Comparison of ENCODE assay signal across 1 cellular context in the genomic region with DNA sequence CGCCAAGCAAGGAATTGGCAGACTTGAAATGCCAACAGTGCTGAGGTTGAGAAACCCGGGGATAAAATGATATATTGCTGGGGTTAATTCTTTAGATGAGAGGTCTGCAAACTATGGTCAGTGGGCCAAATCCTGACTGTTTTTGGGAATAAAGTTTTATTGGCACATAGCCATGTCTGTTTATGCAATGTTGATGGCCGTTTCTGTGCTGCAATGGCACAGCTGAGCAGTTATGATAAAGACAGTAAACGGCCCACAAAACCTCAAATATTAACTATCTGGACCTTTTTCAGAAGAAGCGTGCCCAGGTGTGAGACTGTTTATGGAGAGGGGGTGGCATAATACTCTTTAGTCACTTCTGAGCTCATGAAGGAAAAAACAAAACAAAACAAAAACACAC.
TF ChIP-seq lines count a peak whose summit lies in the region.

No MANE protein-coding gene starts in this region.

TF ChIP-seq in K562, 482 proteins besides CTCF, POLR2A, EP300 and RAD21 (continued from another document and continues in another):
- TF ChIP-seq, protein P1, sequence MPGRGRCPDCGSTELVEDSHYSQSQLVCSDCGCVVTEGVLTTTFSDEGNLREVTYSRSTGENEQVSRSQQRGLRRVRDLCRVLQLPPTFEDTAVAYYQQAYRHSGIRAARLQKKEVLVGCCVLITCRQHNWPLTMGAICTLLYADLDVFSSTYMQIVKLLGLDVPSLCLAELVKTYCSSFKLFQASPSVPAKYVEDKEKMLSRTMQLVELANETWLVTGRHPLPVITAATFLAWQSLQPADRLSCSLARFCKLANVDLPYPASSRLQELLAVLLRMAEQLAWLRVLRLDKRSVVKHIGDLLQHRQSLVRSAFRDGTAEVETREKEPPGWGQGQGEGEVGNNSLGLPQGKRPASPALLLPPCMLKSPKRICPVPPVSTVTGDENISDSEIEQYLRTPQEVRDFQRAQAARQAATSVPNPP (IDR thresholded peaks at IDR 0.05; ENCODE audit: borderline replicate concordance, insufficient read depth, insufficient read length): no peak
- no peak for TF ChIP-seq RBM14 (IDR thresholded peaks at IDR 0.05; ENCODE audit: borderline replicate concordance, insufficient read depth, low read depth, low read length)
- no peak for TF ChIP-seq ARNT (IDR thresholded peaks at IDR 0.05)
- 0 out of 4 replicates have a peak, but pooled peaks of 1 of the 2 experiments have one; percentile 10 for TF ChIP-seq FOXK2 (conservative IDR thresholded peaks at IDR 0.05 in 1 of 2, IDR thresholded peaks at IDR 0.05 in 1 of 2; ENCODE audit: low read depth in 2 of 2)
- no peak for TF ChIP-seq DMBX1 (CRISPR knock-in tag; IDR thresholded peaks at IDR 0.05; ENCODE audit: borderline replicate concordance)
- TF ChIP-seq ZBTB8A (IDR thresholded peaks at IDR 0.05; ENCODE audit: partially characterized antibody): no peak
- TF ChIP-seq BHLHE40 (IDR thresholded peaks at IDR 0.05; ENCODE audit: low read length): peak; percentile 33; the same call in 1 of the 2 replicates
- no peak for TF ChIP-seq CBX3 (IDR thresholded peaks at IDR 0.05; ENCODE audit: borderline replicate concordance in 1 of 2, low read length in 2 of 2)
- no peak for TF ChIP-seq SIN3B (IDR thresholded peaks at IDR 0.05; ENCODE audit: low read depth)
- TF ChIP-seq, protein P2, sequence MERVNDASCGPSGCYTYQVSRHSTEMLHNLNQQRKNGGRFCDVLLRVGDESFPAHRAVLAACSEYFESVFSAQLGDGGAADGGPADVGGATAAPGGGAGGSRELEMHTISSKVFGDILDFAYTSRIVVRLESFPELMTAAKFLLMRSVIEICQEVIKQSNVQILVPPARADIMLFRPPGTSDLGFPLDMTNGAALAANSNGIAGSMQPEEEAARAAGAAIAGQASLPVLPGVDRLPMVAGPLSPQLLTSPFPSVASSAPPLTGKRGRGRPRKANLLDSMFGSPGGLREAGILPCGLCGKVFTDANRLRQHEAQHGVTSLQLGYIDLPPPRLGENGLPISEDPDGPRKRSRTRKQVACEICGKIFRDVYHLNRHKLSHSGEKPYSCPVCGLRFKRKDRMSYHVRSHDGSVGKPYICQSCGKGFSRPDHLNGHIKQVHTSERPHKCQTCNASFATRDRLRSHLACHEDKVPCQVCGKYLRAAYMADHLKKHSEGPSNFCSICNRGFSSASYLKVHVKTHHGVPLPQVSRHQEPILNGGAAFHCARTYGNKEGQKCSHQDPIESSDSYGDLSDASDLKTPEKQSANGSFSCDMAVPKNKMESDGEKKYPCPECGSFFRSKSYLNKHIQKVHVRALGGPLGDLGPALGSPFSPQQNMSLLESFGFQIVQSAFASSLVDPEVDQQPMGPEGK (CRISPR knock-in tag; IDR thresholded peaks at IDR 0.05; ENCODE audit: borderline replicate concordance): no peak
- TF ChIP-seq SMARCA5 (IDR thresholded peaks at IDR 0.05): no peak
- no peak for TF ChIP-seq EZH2 (IDR thresholded peaks at IDR 0.05; ENCODE audit: borderline replicate concordance, low read depth, low read length)
- no peak for TF ChIP-seq ERF (CRISPR knock-in tag; IDR thresholded peaks at IDR 0.05)
- no peak for TF ChIP-seq RHOXF2B (CRISPR knock-in tag; conservative IDR thresholded peaks at IDR 0.05)
- peak; percentile 29; the same call in 1 of the 2 replicates for TF ChIP-seq SMARCE1 (IDR thresholded peaks at IDR 0.05)
- TF ChIP-seq OTX1 (CRISPR knock-in tag; IDR thresholded peaks at IDR 0.05): no peak
- TF ChIP-seq SMARCA4 (IDR thresholded peaks at IDR 0.05): no peak; the same call in 1 of the 2 replicates
- TF ChIP-seq MED1 (CRISPR knock-in tag; IDR thresholded peaks at IDR 0.05; ENCODE audit: borderline replicate concordance): no peak
- TF ChIP-seq ZNF583 (CRISPR knock-in tag; IDR thresholded peaks at IDR 0.05): no peak
- TF ChIP-seq ZC3H4 (CRISPR knock-in tag; IDR thresholded peaks at IDR 0.05; ENCODE audit: borderline replicate concordance): no peak
- TF ChIP-seq, protein P3, sequence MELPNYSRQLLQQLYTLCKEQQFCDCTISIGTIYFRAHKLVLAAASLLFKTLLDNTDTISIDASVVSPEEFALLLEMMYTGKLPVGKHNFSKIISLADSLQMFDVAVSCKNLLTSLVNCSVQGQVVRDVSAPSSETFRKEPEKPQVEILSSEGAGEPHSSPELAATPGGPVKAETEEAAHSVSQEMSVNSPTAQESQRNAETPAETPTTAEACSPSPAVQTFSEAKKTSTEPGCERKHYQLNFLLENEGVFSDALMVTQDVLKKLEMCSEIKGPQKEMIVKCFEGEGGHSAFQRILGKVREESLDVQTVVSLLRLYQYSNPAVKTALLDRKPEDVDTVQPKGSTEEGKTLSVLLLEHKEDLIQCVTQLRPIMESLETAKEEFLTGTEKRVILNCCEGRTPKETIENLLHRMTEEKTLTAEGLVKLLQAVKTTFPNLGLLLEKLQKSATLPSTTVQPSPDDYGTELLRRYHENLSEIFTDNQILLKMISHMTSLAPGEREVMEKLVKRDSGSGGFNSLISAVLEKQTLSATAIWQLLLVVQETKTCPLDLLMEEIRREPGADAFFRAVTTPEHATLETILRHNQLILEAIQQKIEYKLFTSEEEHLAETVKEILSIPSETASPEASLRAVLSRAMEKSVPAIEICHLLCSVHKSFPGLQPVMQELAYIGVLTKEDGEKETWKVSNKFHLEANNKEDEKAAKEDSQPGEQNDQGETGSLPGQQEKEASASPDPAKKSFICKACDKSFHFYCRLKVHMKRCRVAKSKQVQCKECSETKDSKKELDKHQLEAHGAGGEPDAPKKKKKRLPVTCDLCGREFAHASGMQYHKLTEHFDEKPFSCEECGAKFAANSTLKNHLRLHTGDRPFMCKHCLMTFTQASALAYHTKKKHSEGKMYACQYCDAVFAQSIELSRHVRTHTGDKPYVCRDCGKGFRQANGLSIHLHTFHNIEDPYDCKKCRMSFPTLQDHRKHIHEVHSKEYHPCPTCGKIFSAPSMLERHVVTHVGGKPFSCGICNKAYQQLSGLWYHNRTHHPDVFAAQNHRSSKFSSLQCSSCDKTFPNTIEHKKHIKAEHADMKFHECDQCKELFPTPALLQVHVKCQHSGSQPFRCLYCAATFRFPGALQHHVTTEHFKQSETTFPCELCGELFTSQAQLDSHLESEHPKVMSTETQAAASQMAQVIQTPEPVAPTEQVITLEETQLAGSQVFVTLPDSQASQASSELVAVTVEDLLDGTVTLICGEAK (IDR thresholded peaks at IDR 0.05): peak; percentile 97
- TF ChIP-seq, protein P3 (CRISPR knock-in tag; IDR thresholded peaks at IDR 0.05): peak; percentile 82
- no peak for TF ChIP-seq SP2 (IDR thresholded peaks at IDR 0.05; ENCODE audit: extremely low read depth, low read depth, low read length, poor library complexity, severe bottlenecking)
- no peak for TF ChIP-seq HNRNPH1 (optimal IDR thresholded peaks at IDR 0.05; ENCODE audit: low read depth, low read length)
- peak; percentile 92 for TF ChIP-seq CEBPB (tag; IDR thresholded peaks at IDR 0.05)
- TF ChIP-seq TEAD1 (CRISPR knock-in tag; IDR thresholded peaks at IDR 0.05): no peak
- TF ChIP-seq NCOR1 (IDR thresholded peaks at IDR 0.05): 0 out of 2 replicates have a peak, but pooled peaks have one; percentile 31
- no peak for TF ChIP-seq L3MBTL2 (IDR thresholded peaks at IDR 0.05)
- TF ChIP-seq ZNF589 (CRISPR knock-in tag; IDR thresholded peaks at IDR 0.05; ENCODE audit: low read depth): no peak
- TF ChIP-seq TSC22D4 (tag; IDR thresholded peaks at IDR 0.05): no peak
- TF ChIP-seq, protein P4, sequence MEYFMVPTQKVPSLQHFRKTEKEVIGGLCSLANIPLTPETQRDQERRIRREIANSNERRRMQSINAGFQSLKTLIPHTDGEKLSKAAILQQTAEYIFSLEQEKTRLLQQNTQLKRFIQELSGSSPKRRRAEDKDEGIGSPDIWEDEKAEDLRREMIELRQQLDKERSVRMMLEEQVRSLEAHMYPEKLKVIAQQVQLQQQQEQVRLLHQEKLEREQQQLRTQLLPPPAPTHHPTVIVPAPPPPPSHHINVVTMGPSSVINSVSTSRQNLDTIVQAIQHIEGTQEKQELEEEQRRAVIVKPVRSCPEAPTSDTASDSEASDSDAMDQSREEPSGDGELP (CRISPR knock-in tag; IDR thresholded peaks at IDR 0.05; ENCODE audit: borderline replicate concordance): no peak
- no peak for TF ChIP-seq SIRT6 (IDR thresholded peaks at IDR 0.05; ENCODE audit: low read depth, low read length)
- TF ChIP-seq ZNF134 (CRISPR knock-in tag; conservative IDR thresholded peaks at IDR 0.05): no peak
- TF ChIP-seq POU5F1 (IDR thresholded peaks at IDR 0.05; ENCODE audit: borderline replicate concordance, low read depth, low read length, partially characterized antibody): no peak
- no peak for TF ChIP-seq ZNF224 (CRISPR knock-in tag; IDR thresholded peaks at IDR 0.05)
- no peak for TF ChIP-seq ZNF444 (CRISPR knock-in tag; IDR thresholded peaks at IDR 0.05)
- no peak for TF ChIP-seq HEY1 (CRISPR knock-in tag; IDR thresholded peaks at IDR 0.05; ENCODE audit: borderline replicate concordance)
- TF ChIP-seq RBBP5 (IDR thresholded peaks at IDR 0.05; ENCODE audit: borderline replicate concordance, insufficient read depth, low read length, poor library complexity, severe bottlenecking): no peak
- TF ChIP-seq ZNF146 (CRISPR knock-in tag; IDR thresholded peaks at IDR 0.05; ENCODE audit: unreplicated experiment): no peak
- TF ChIP-seq NFATC3 (IDR thresholded peaks at IDR 0.05): no peak
- TF ChIP-seq XRCC4 (IDR thresholded peaks at IDR 0.05; ENCODE audit: extremely low read depth, insufficient read depth, insufficient read length): no peak
- no peak for TF ChIP-seq PHF21A (IDR thresholded peaks at IDR 0.05; ENCODE audit: borderline replicate concordance, low read depth)
- peak; percentile 66 for TF ChIP-seq SMAD1 (IDR thresholded peaks at IDR 0.05; ENCODE audit: low read depth, low read length, partially characterized antibody)
- no peak for TF ChIP-seq ADNP (tag; IDR thresholded peaks at IDR 0.05)
- TF ChIP-seq FOXK1 (CRISPR knock-in tag; IDR thresholded peaks at IDR 0.05; ENCODE audit: borderline replicate concordance): no peak
- 0 out of 2 replicates have a peak, but pooled peaks have one; percentile 14 for TF ChIP-seq GABPA (tag; conservative IDR thresholded peaks at IDR 0.05; ENCODE audit: low read depth)
- no peak for TF ChIP-seq HDAC1 (IDR thresholded peaks at IDR 0.05)
- TF ChIP-seq ETS2 (tag; IDR thresholded peaks at IDR 0.05; ENCODE audit: borderline replicate concordance, poor library complexity, severe bottlenecking): no peak
- no peak for TF ChIP-seq FOXM1 (IDR thresholded peaks at IDR 0.05; ENCODE audit: low read depth)
- no peak for TF ChIP-seq FOXM1 (CRISPR knock-in tag; IDR thresholded peaks at IDR 0.05; ENCODE audit: low read depth)
- TF ChIP-seq FOSL1 (tag; conservative IDR thresholded peaks at IDR 0.05): peak; percentile 45
- TF ChIP-seq, protein P5, sequence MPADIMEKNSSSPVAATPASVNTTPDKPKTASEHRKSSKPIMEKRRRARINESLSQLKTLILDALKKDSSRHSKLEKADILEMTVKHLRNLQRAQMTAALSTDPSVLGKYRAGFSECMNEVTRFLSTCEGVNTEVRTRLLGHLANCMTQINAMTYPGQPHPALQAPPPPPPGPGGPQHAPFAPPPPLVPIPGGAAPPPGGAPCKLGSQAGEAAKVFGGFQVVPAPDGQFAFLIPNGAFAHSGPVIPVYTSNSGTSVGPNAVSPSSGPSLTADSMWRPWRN (IDR thresholded peaks at IDR 0.05; ENCODE audit: low read depth): peak; percentile 79
- peak; percentile 35; the same call in 1 of the 2 replicates for TF ChIP-seq DPF2 (IDR thresholded peaks at IDR 0.05)
- TF ChIP-seq, protein P6, sequence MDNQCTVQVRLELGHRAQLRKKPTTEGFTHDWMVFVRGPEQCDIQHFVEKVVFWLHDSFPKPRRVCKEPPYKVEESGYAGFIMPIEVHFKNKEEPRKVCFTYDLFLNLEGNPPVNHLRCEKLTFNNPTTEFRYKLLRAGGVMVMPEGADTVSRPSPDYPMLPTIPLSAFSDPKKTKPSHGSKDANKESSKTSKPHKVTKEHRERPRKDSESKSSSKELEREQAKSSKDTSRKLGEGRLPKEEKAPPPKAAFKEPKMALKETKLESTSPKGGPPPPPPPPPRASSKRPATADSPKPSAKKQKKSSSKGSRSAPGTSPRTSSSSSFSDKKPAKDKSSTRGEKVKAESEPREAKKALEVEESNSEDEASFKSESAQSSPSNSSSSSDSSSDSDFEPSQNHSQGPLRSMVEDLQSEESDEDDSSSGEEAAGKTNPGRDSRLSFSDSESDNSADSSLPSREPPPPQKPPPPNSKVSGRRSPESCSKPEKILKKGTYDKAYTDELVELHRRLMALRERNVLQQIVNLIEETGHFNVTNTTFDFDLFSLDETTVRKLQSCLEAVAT (IDR thresholded peaks at IDR 0.05): peak in 1 of 2 experiments; percentile 55; a peak in 1 of 4 replicates
- no peak for TF ChIP-seq CSDE1 (IDR thresholded peaks at IDR 0.05)
- no peak for TF ChIP-seq KAT8 (IDR thresholded peaks at IDR 0.05; ENCODE audit: low read depth)
